In the genomic region with DNA sequence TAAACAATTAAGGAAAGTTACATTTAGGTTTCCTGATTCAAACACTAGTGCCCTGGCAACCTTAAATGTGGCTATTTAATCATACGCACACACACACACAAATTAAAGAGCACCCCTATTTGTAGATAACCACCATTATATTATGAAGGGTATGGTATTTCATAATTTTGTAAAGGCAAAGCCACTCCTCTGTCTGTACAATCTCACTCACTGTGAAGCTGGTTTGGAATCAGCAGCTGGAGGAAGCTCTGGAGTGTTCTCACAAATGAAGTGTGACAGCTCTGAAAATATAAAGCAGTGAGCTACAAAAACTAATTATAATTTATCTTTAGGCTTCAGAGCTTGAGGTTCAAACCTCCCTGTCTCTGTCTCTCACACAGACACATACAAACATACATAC, we compare ENCODE assay signal across 29 cellular contexts. TPM values are rescaled to one million over a fixed set of nuclear protein-coding genes. Genes with fewer than 3 reads are reported as not detected.
"Had no signal": no experiment of that assay in that cellular context is flagged by ENCODE, and none has a peak within 500 bp of the region (broad histone marks: within the 10 kb centered on the region; RNA-seq: fewer than 3 reads in every experiment).

No MANE protein-coding gene starts in this region.

- FAIRE-seq: astrocyte, endothelial cell of umbilical vein, keratinocyte had no signal

- H3K4me3 ChIP-seq: ovary, prostate gland, skin epidermis, thoracic aorta, vagina had no signal

- DNase-seq: activated CD4-positive, alpha-beta memory T cell treated with anti-CD3 and anti-CD28 coated beads, Interleukin-2, amount 10 ng/mL, durations not matched to agents 7 days and 5 days; activated CD4-positive, alpha-beta T cell treated with anti-CD3 and anti-CD28 coated beads for 1 hour; activated CD4-positive, alpha-beta T cell treated with anti-CD3 and anti-CD28 coated beads, Interleukin-2, amount 10 ng/mL, durations not matched to agents 7 days and 5 days; activated CD8-positive, alpha-beta memory T cell treated with anti-CD3 and anti-CD28 coated beads, Interleukin-2, amount 50 U/mL, for 48 hours; activated gamma-delta T cell; activated naive CD4-positive, alpha-beta T cell treated with anti-CD3 and anti-CD28 coated beads, Interleukin-2, amount 10 ng/mL, durations not matched to agents 7 days and 5 days; activated naive CD8-positive, alpha-beta T cell treated with anti-CD3 and anti-CD28 coated beads, Interleukin-2, amount 10 ng/mL, durations not matched to agents 7 days and 5 days; activated T-cell treated with anti-CD3 and anti-CD28 coated beads, Interleukin-2, amount 50 U/mL, for 24 hours; amniotic stem cell; caudate nucleus; head of caudate nucleus; hippocampal formation; left cardiac atrium; mammary epithelial cell; naive thymus-derived CD4-positive, alpha-beta T cell; ovary; retina; stimulated activated CD4-positive, alpha-beta T cell treated with anti-CD3 and anti-CD28 coated beads, Interleukin-12 subunit alpha, Interleukin-12 subunit beta, amount 100 ng/mL, for 4 hours; stimulated activated CD4-positive, alpha-beta T cell treated with anti-CD3 and anti-CD28 coated beads, Interleukin-4, amount 100 ng/mL, for 1 hour had no signal

- H3K27me3 ChIP-seq: ovary, vagina had no signal

- H3K27ac ChIP-seq: ovary, prostate gland, skin epidermis, thoracic aorta, vagina had no signal

- H3K9me3 ChIP-seq: ovary, prostate gland, thoracic aorta, vagina had no signal

- H3K4me1 ChIP-seq: prostate gland had no signal

- H3K36me3 ChIP-seq: ovary, prostate gland, thoracic aorta, vagina had no signal

RNA-seq across cellular contexts. Expression of gene KCNJ16, which starts 57.9 kb away (rescaled TPM):
- total RNA-seq: activated CD4-positive, alpha-beta memory T cell treated with anti-CD3 and anti-CD28 coated beads, Interleukin-2, amount 10 ng/mL, durations not matched to agents 7 days and 5 days; activated CD4-positive, alpha-beta T cell treated with anti-CD3 and anti-CD28 coated beads, Interleukin-2, amount 10 ng/mL, durations not matched to agents 7 days and 5 days; activated naive CD8-positive, alpha-beta T cell treated with anti-CD3 and anti-CD28 coated beads, Interleukin-2, amount 10 ng/mL, durations not matched to agents 7 days and 5 days; endothelial cell of umbilical vein; fibroblast of lung; fibroblast of villous mesenchyme; left cardiac atrium; naive thymus-derived CD4-positive, alpha-beta T cell; vagina; WTC11 had no signal
- polyA plus RNA-seq: fibroblast of lung; keratinocyte; naive thymus-derived CD4-positive, alpha-beta T cell had no signal
